In the genomic region with DNA sequence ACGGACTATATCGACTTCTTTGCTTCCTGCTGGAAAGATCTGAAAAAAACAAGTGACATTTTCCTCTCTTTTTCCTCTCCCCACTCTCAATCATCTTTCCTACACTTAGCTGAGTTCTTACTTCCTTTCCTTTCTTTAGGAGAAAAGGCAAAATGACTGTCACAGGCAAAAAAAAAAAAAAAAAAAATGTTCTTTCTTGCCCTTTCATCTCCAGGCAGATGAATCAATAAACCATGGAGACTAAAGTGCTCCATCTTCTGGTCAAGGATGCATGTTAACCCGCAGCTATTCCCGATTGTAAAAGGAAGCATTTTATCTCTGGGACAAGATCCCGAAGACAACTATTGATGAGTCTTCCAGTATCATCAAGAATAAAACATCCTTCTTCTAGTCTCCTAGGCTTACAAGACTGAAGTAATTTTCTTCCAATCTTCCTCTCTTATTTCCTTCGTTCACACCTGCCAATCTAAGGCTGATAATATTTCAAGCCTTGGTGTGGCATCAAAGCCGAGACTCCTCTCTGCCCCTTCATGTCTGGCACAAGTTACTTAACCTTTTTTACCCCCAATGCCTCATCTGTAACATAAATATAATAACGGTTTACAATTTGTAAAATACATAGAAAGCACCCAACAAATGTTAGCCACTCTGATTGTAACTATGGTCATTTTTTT, we compare ENCODE assay signal across 9 cellular contexts.
A peak's percentile ranks its signal among the peaks of the same experiment; 100 is the strongest.
DNase-seq lines count a peak whose midpoint lies in the region; ATAC-seq and TF ChIP-seq lines count a peak whose summit lies in the region.
"Had no signal": no experiment of that assay in that cellular context is flagged by ENCODE, and none has a peak within 500 bp of the region (broad histone marks: within the 10 kb centered on the region; RNA-seq: fewer than 3 reads in every experiment).

No MANE protein-coding gene starts in this region.

- no peaks in the 10 kb centered on the region for H3K9me3 ChIP-seq in heart right ventricle
- H3K9me3 ChIP-seq in spleen: no peaks in the 10 kb centered on the region

- H3K27me3 Mint-ChIP-seq in T-helper 1 cell treated with Interleukin-12 subunit alpha and Interleukin-12 subunit beta and Interleukin-4 antibody, amounts not matched to agents 30 μg/mL and 1 μg/mL, for 36 hours (ENCODE audit: low read depth): no peaks in the 10 kb centered on the region

- 24 to 34% methylated on average over 8 of the region's 8 CpGs for WGBS in heart right ventricle, 2 donors
- 38 to 45% (median 42%) methylated on average over 8 of the region's 8 CpGs for WGBS in spleen, 5 donors

- TF ChIP-seq CTCF in heart right ventricle (IDR thresholded peaks at IDR 0.05): peak; percentile 8 to 70 (median 52)
- peak in 9 of 11 experiments; percentile 15 to 44 (median 31) for TF ChIP-seq CTCF in spleen (IDR thresholded peaks at IDR 0.05 in 8 of 11, conservative IDR thresholded peaks at IDR 0.05 in 3 of 11)

- DNase-seq in D341Med (ENCODE audit: low spot score) (peak; percentile 45), HuH-7.5 (ENCODE audit: low spot score) (peak; percentile 21), heart right ventricle (peak in 1 of 2 donors; percentile 13), spleen (no peak), amniotic stem cell (lab: John Stamatoyannopoulos, UW) (no peak), glomerular visceral epithelial cell (ENCODE audit: extremely low spot score) (no peak)

- H3K36me3 ChIP-seq in heart right ventricle (no peaks in the 10 kb centered on the region), spleen (no peaks in the 10 kb centered on the region)

- intact Hi-C loops in heart right ventricle (cut with DNase I) (loop anchor here in 2 of 10 donors (1.0 to 10.0 kb wide), 3 partner anchors 1224 to 1246 kb away; no protein-coding TSS in a partner anchor), spleen (cut with DNase I; ENCODE audit: low total_unique reads) (no loop called here)

- TF ChIP-seq POLR2A in spleen (IDR thresholded peaks at IDR 0.05): no peak

- peak in 4 of 8 donors; percentile 12 to 56 (median 44) for ATAC-seq in heart right ventricle
- ATAC-seq in HG03135 (IDR thresholded peaks at IDR 0.05; ENCODE audit: unreplicated experiment): no peak

- H3K27ac Mint-ChIP-seq in T-helper 1 cell treated with Interleukin-12 subunit alpha and Interleukin-12 subunit beta and Interleukin-4 antibody, amounts not matched to agents 30 μg/mL and 1 μg/mL, for 36 hours: peak overlapping the region; percentile 37

- H3K27me3 ChIP-seq in heart right ventricle: no peaks in the 10 kb centered on the region
- no peaks in the 10 kb centered on the region for H3K27me3 ChIP-seq in spleen (replicated peaks in 1 of 7)

- peaks cover 2% of the 10 kb centered on the region for H3K9me3 Mint-ChIP-seq in T-helper 1 cell treated with Interleukin-12 subunit alpha and Interleukin-12 subunit beta and Interleukin-4 antibody, amounts not matched to agents 30 μg/mL and 1 μg/mL, for 36 hours

- H3K4me1 ChIP-seq in heart right ventricle: peaks cover 0 to 31% (median 0%) of the 10 kb centered on the region in 9 donors
- peaks cover 0 to 33% (median 7%) of the 10 kb centered on the region in 6 donors for H3K4me1 ChIP-seq in spleen

- H3K4me1 Mint-ChIP-seq in T-helper 1 cell treated with Interleukin-12 subunit alpha and Interleukin-12 subunit beta and Interleukin-4 antibody, amounts not matched to agents 30 μg/mL and 1 μg/mL, for 36 hours (ENCODE audit: low read depth): peaks cover 20% of the 10 kb centered on the region

- no peak overlapping the region for H3K27ac ChIP-seq in heart right ventricle
- H3K27ac ChIP-seq in spleen: no peak overlapping the region
- H3K27ac ChIP-seq: SK-N-MC had no signal

- no peak overlapping the region for H3K4me3 ChIP-seq in heart right ventricle
- no peak overlapping the region for H3K4me3 ChIP-seq in spleen
- H3K4me3 ChIP-seq: SK-N-MC had no signal

- peak overlapping the region; percentile 20 for H3K4me3 Mint-ChIP-seq in T-helper 1 cell treated with Interleukin-12 subunit alpha and Interleukin-12 subunit beta and Interleukin-4 antibody, amounts not matched to agents 30 μg/mL and 1 μg/mL, for 36 hours

- peaks cover 8% of the 10 kb centered on the region for H3K36me3 Mint-ChIP-seq in T-helper 1 cell treated with Interleukin-12 subunit alpha and Interleukin-12 subunit beta and Interleukin-4 antibody, amounts not matched to agents 30 μg/mL and 1 μg/mL, for 36 hours (ENCODE audit: low read depth)

Comparison
In these comparisons a context has a peak if more than half of its experiments do, and no peak if none do; other contexts are left out.
1. DNase-seq: peak in D341Med (single experiment) and HuH-7.5 (single experiment); none in spleen (single experiment), amniotic stem cell (single experiment) and glomerular visceral epithelial cell (single experiment).